ENCODE assay signal across 13 cellular contexts in genomic region chr1:225762002-225762441, GRCh38. TPM values are rescaled to one million over a fixed set of nuclear protein-coding genes. Genes with fewer than 3 reads are reported as not detected.
DNase-seq lines count a peak whose midpoint lies in the region; ATAC-seq and TF ChIP-seq lines count a peak whose summit lies in the region.
"Had no signal": no experiment of that assay in that cellular context is flagged by ENCODE, and none has a peak within 500 bp of the region (broad histone marks: within the 10 kb centered on the region; RNA-seq: fewer than 3 reads in every experiment).

No MANE protein-coding gene starts in this region.

- peak overlapping the region; percentile 47; the same call in 1 of the 2 replicates for H2AFZ ChIP-seq in SK-N-SH (ENCODE audit: low read depth)

- H3K4me1 Mint-ChIP-seq in glutamatergic neuron (ENCODE audit: low read depth, unreplicated experiment): peaks cover 15% of the 10 kb centered on the region
- H3K4me1 Mint-ChIP-seq: activated naive CD8-positive, alpha-beta T cell treated with anti-CD3 and anti-CD28 coated beads for 36 hours had no signal

- H3K9ac ChIP-seq in SK-N-SH: peak overlapping the region; percentile 9; the same call in 1 of the 2 replicates

- CTCF ChIA-PET in SK-N-SH (lab: Yijun Ruan, JAX): interaction anchor here (0.9 to 18.9 kb wide), 5 partner anchors 10 to 282 kb away, joined by 5 to 473 read pairs (median 12); partner anchors contain the start of gene SRP9

- H3K27ac ChIP-seq in SK-N-SH (ENCODE audit: low read depth in 2 of 2, low read length in 1 of 2): peak overlapping the region; percentile 78 to 93
- H3K27ac ChIP-seq in thoracic aorta: peak overlapping the region; percentile 62 to 78
- H3K27ac ChIP-seq in gastroesophageal sphincter: peak overlapping the region in 1 of 4 donors; percentile 37
- H3K27ac ChIP-seq: neutrophil had no signal

- peaks cover 2% of the 10 kb centered on the region for H3K27me3 Mint-ChIP-seq in glutamatergic neuron (ENCODE audit: unreplicated experiment)
- H3K27me3 Mint-ChIP-seq: activated naive CD8-positive, alpha-beta T cell treated with anti-CD3 and anti-CD28 coated beads for 36 hours had no signal

- DNase-seq in SK-N-SH (no peak), NCI-H69 (lab: John Stamatoyannopoulos, UW) (peak; percentile 85), glutamatergic neuron (no peak), thoracic aorta (ENCODE audit: low spot score) (no peak), 8988T (no peak)
- DNase-seq: activated CD4-positive, alpha-beta T cell treated with anti-CD3 and anti-CD28 coated beads, Interleukin-2, amount 50 U/mL, for 4 hours; activated naive CD8-positive, alpha-beta T cell treated with anti-CD3 and anti-CD28 coated beads for 36 hours; stimulated activated CD4-positive, alpha-beta T cell treated with anti-CD3 and anti-CD28 coated beads, Interleukin-2, amount 100 ng/mL, for 48 hours had no signal

- TF ChIP-seq CTCF in SK-N-SH (IDR thresholded peaks at IDR 0.05): no peak
- no peak for TF ChIP-seq CTCF in glutamatergic neuron (IDR thresholded peaks at IDR 0.05; ENCODE audit: partially characterized antibody, unreplicated experiment)
- TF ChIP-seq CTCF in thoracic aorta (IDR thresholded peaks at IDR 0.05): no peak
- no peak for TF ChIP-seq CTCF in gastroesophageal sphincter (IDR thresholded peaks at IDR 0.05)

- H3K36me3 ChIP-seq in SK-N-SH (replicated peaks in 1 of 2; ENCODE audit: control insufficient read depth in 1 of 2, insufficient read depth in 2 of 2, low read length in 1 of 2): no peaks in the 10 kb centered on the region
- H3K36me3 ChIP-seq in thoracic aorta: no peaks in the 10 kb centered on the region
- no peaks in the 10 kb centered on the region for H3K36me3 ChIP-seq in gastroesophageal sphincter
- H3K36me3 ChIP-seq: HAP-1, neutrophil had no signal

- H3K27me3 ChIP-seq in SK-N-SH (ENCODE audit: insufficient read depth) (no peaks in the 10 kb centered on the region), thoracic aorta (replicated peaks; ENCODE audit: insufficient read depth) (no peaks in the 10 kb centered on the region), gastroesophageal sphincter (no peaks in the 10 kb centered on the region)
- H3K27me3 ChIP-seq: neutrophil had no signal

- no peak overlapping the region for H3K4me3 ChIP-seq in SK-N-SH (ENCODE audit: low read depth in 2 of 2, low read length in 1 of 2)
- H3K4me3 ChIP-seq in thoracic aorta: no peak overlapping the region
- no peak overlapping the region for H3K4me3 ChIP-seq in gastroesophageal sphincter
- H3K4me3 ChIP-seq: HAP-1 had no signal

- no peak for TF ChIP-seq POLR2A in gastroesophageal sphincter (IDR thresholded peaks at IDR 0.05)

- peaks cover 1% of the 10 kb centered on the region for H3K9me3 Mint-ChIP-seq in glutamatergic neuron (ENCODE audit: unreplicated experiment)
- H3K9me3 Mint-ChIP-seq: activated naive CD8-positive, alpha-beta T cell treated with anti-CD3 and anti-CD28 coated beads for 36 hours had no signal

- POLR2A ChIA-PET in SK-N-SH (lab: Yijun Ruan, JAX): interaction anchor here (0.6 to 1.2 kb wide), 2 partner anchors 15 to 748 kb away, joined by 3 to 5 read pairs; partner anchors contain the start of gene SRP9

- TF ChIP-seq RAD21 in SK-N-SH (IDR thresholded peaks at IDR 0.05; ENCODE audit: low read length): no peak

- H3K4me1 ChIP-seq in SK-N-SH (ENCODE audit: control insufficient read depth in 1 of 2, insufficient read depth in 2 of 2, low read depth in 1 of 2, low read length in 1 of 2) (peaks cover 29 to 30% of the 10 kb centered on the region in 2 experiments), thoracic aorta (ENCODE audit: control insufficient read depth in 1 of 2, low read depth in 2 of 2) (peaks cover 22 to 49% of the 10 kb centered on the region in 2 donors), gastroesophageal sphincter (peaks cover 0 to 38% (median 17%) of the 10 kb centered on the region in 3 donors)

- no peaks in the 10 kb centered on the region for H3K36me3 Mint-ChIP-seq in glutamatergic neuron (ENCODE audit: unreplicated experiment)
- H3K36me3 Mint-ChIP-seq: activated naive CD8-positive, alpha-beta T cell treated with anti-CD3 and anti-CD28 coated beads for 36 hours had no signal

- H3K79me2 ChIP-seq in SK-N-SH (ENCODE audit: insufficient read depth): no peaks in the 10 kb centered on the region

- ATAC-seq in SK-N-SH treated with all-trans-retinoic acid at 6 μM for 48 hours (no peak; the same call in 2 of the 3 replicates), thoracic aorta (ENCODE audit: insufficient number of reproducible peaks, low FRiP score, low read depth) (no peak), gastroesophageal sphincter (no peak), HG03097 (IDR thresholded peaks at IDR 0.05; ENCODE audit: low FRiP score, unreplicated experiment) (no peak)

- no peaks in the 10 kb centered on the region for H3K9me2 ChIP-seq in SK-N-SH

- 78% methylated on average over 5 of the region's 5 CpGs for WGBS in SK-N-SH (ENCODE audit: low lambda C conversion rate)
- WGBS in gastroesophageal sphincter (ENCODE audit: low coverage in 1 of 2), 2 donors: 67 to 79% methylated on average over 3 of the region's 5 CpGs

- TF ChIP-seq EP300 in SK-N-SH (IDR thresholded peaks at IDR 0.05; ENCODE audit: borderline replicate concordance in 1 of 2, low read depth in 1 of 2, low read length in 1 of 2) (no peak), gastroesophageal sphincter (IDR thresholded peaks at IDR 0.05) (no peak)

- no peaks in the 10 kb centered on the region for H3K9me3 ChIP-seq in SK-N-SH
- H3K9me3 ChIP-seq in thoracic aorta: no peaks in the 10 kb centered on the region
- H3K9me3 ChIP-seq in gastroesophageal sphincter: no peaks in the 10 kb centered on the region
- H3K9me3 ChIP-seq: HAP-1, neutrophil had no signal

- peak overlapping the region; percentile 9; the same call in 1 of the 2 replicates for H3K4me2 ChIP-seq in SK-N-SH

- H4K20me1 ChIP-seq in SK-N-SH (ENCODE audit: insufficient read depth): no peaks in the 10 kb centered on the region

- peak overlapping the region; percentile 19 for H3K27ac Mint-ChIP-seq in glutamatergic neuron (ENCODE audit: unreplicated experiment)
- H3K27ac Mint-ChIP-seq: activated naive CD8-positive, alpha-beta T cell treated with anti-CD3 and anti-CD28 coated beads for 36 hours had no signal

- H3K4me3 Mint-ChIP-seq in glutamatergic neuron (ENCODE audit: unreplicated experiment): peak overlapping the region; percentile 34
- H3K4me3 Mint-ChIP-seq: activated naive CD8-positive, alpha-beta T cell treated with anti-CD3 and anti-CD28 coated beads for 36 hours had no signal

- H3F3A ChIP-seq in SK-N-SH (replicated peaks; ENCODE audit: insufficient read depth): peaks cover 37% of the 10 kb centered on the region

TF ChIP-seq in SK-N-SH, 30 proteins besides CTCF, POLR2A, EP300 and RAD21 (continues in another document):
- TF ChIP-seq ELF1 (IDR thresholded peaks at IDR 0.05): no peak
- TF ChIP-seq USF1 (IDR thresholded peaks at IDR 0.05; ENCODE audit: borderline replicate concordance, low read depth): no peak
- no peak for TF ChIP-seq NFIC (IDR thresholded peaks at IDR 0.05; ENCODE audit: borderline replicate concordance)
- no peak for TF ChIP-seq POLR2AphosphoS5 (IDR thresholded peaks at IDR 0.05; ENCODE audit: low read depth, low read length)
- TF ChIP-seq FOXM1 (IDR thresholded peaks at IDR 0.05; ENCODE audit: low read depth): no peak

TF ChIP-seq in SK-N-SH treated with all-trans-retinoic acid at 6 μM for 48 hours, 23 proteins besides CTCF, POLR2A, EP300 and RAD21:
- TF ChIP-seq ARNTL (CRISPR knock-in tag; IDR thresholded peaks at IDR 0.05; ENCODE audit: borderline replicate concordance, low read depth): no peak

RNA-seq across cellular contexts. Expression of gene SRP9, which starts 15.6 kb away (rescaled TPM):
- polyA plus RNA-seq in SK-N-SH (2012; rRNA removed): 156 and 292 TPM in 2 replicates
- 324 and 359 TPM in 2 replicates for polyA plus RNA-seq in SK-N-SH (2012; cell fraction: cytosol; rRNA removed)
- 60.3 and 116 TPM in 2 replicates for polyA plus RNA-seq in SK-N-SH (2012; cell fraction: nucleus; rRNA removed)
- total RNA-seq in glutamatergic neuron (ENCODE audit: unreplicated experiment) (364 TPM), thoracic aorta (100 to 1,000 TPM; 130 to 131 TPM), gastroesophageal sphincter (100 to 1,000 TPM; 146 to 260 (median 216) TPM)

RNA-seq across cellular contexts. Expression of gene EPHX1, which starts 47.9 kb away (rescaled TPM):
- 22.6 and 45.7 TPM in 2 replicates for polyA plus RNA-seq in SK-N-SH (2012; rRNA removed)
- polyA plus RNA-seq in SK-N-SH (2012; cell fraction: cytosol; rRNA removed): 28.3 and 33.1 TPM in 2 replicates
- 36.0 and 37.1 TPM in 2 replicates for polyA plus RNA-seq in SK-N-SH (2012; cell fraction: nucleus; rRNA removed)
- total RNA-seq in glutamatergic neuron (ENCODE audit: unreplicated experiment) (60.4 TPM), thoracic aorta (10 to 100 TPM; 58.9 to 77.6 TPM), gastroesophageal sphincter (100 to 1,000 TPM in 3 of 4 donors, 10 to 100 TPM in 1; 74.0 to 133 (median 101) TPM)
